ENCODE assay signal across 18 cellular contexts in genomic region chr17:4487820-4488716, GRCh38.
"Had no signal": no experiment of that assay in that cellular context is flagged by ENCODE, and none has a peak within 500 bp of the region (broad histone marks: within the 10 kb centered on the region; RNA-seq: fewer than 3 reads in every experiment).

No MANE protein-coding gene starts in this region.

- H3K27ac Mint-ChIP-seq: activated CD4-positive, alpha-beta memory T cell treated with anti-CD3 and anti-CD28 coated beads for 36 hours; stimulated activated memory B cell treated with anti-CD40 and anti-IgM and Interleukin-4, amounts not matched to agents 10 μg/mL and 1 μg/mL and 100 μg/mL, for 72 hours; T-helper 2 cell treated with Interferon-gamma antibody and Interleukin-4, amounts not matched to agents 5 μg/mL and 100 μg/mL, for 36 hours; type B pancreatic cell had no signal

- H3K27me3 Mint-ChIP-seq: activated CD4-positive, alpha-beta memory T cell treated with anti-CD3 and anti-CD28 coated beads for 36 hours; naive thymus-derived CD8-positive, alpha-beta T cell had no signal

- H3K9me3 ChIP-seq: adrenal gland, mucosa of descending colon, prostate gland, spleen had no signal

- H3K27me3 ChIP-seq: adrenal gland, spleen had no signal

- H3K36me3 ChIP-seq: adrenal gland, prostate gland, spleen had no signal

- ATAC-seq: mucosa of descending colon; naive thymus-derived CD8-positive, alpha-beta T cell; sciatic nerve; stimulated activated memory B cell treated with anti-CD40 and anti-IgM and Interleukin-4, amounts not matched to agents 10 μg/mL and 1 μg/mL and 100 μg/mL, for 72 hours had no signal

- H3K27ac ChIP-seq: prostate gland had no signal

- H3K4me1 ChIP-seq: adrenal gland, prostate gland had no signal

- DNase-seq: activated CD4-positive, alpha-beta memory T cell treated with anti-CD3 and anti-CD28 coated beads for 36 hours; activated CD4-positive, CD25-positive, alpha-beta regulatory T cell treated with anti-CD3 and anti-CD28 coated beads, Interleukin-2, amount 50 U/mL, for 72 hours; activated CD8-positive, alpha-beta memory T cell treated with anti-CD3 and anti-CD28 coated beads, Interleukin-2, amount 50 U/mL, for 48 hours; activated naive CD4-positive, alpha-beta T cell treated with anti-CD3 and anti-CD28 coated beads for 36 hours; central memory CD4-positive, alpha-beta T cell; erythroblast; hypothalamus; mucosa of descending colon; naive thymus-derived CD8-positive, alpha-beta T cell; spleen; stimulated activated CD4-positive, alpha-beta T cell treated with anti-CD3 and anti-CD28 coated beads, Interleukin-1b, Interleukin-23, amount 100 ng/mL, for 48 hours; SW 1271 had no signal

- H3K4me3 Mint-ChIP-seq: activated CD4-positive, alpha-beta memory T cell treated with anti-CD3 and anti-CD28 coated beads for 36 hours; stimulated activated memory B cell treated with anti-CD40 and anti-IgM and Interleukin-4, amounts not matched to agents 10 μg/mL and 1 μg/mL and 100 μg/mL, for 72 hours; T-helper 2 cell treated with Interferon-gamma antibody and Interleukin-4, amounts not matched to agents 5 μg/mL and 100 μg/mL, for 36 hours; type B pancreatic cell had no signal

- H3K9me3 Mint-ChIP-seq: activated CD4-positive, alpha-beta memory T cell treated with anti-CD3 and anti-CD28 coated beads for 36 hours; activated naive CD4-positive, alpha-beta T cell treated with anti-CD3 and anti-CD28 coated beads for 36 hours; naive thymus-derived CD8-positive, alpha-beta T cell; stimulated activated memory B cell treated with anti-CD40 and anti-IgM and Interleukin-4, amounts not matched to agents 10 μg/mL and 1 μg/mL and 100 μg/mL, for 72 hours; T-helper 2 cell treated with Interferon-gamma antibody and Interleukin-4, amounts not matched to agents 5 μg/mL and 100 μg/mL, for 36 hours; type B pancreatic cell had no signal

- H3K4me3 ChIP-seq: adrenal gland, mucosa of descending colon, prostate gland, spleen had no signal

- H3K36me3 Mint-ChIP-seq: activated CD4-positive, alpha-beta memory T cell treated with anti-CD3 and anti-CD28 coated beads for 36 hours; stimulated activated memory B cell treated with anti-CD40 and anti-IgM and Interleukin-4, amounts not matched to agents 10 μg/mL and 1 μg/mL and 100 μg/mL, for 72 hours; type B pancreatic cell had no signal
